Comparison of ENCODE assay signal across 9 cellular contexts in the genomic region with DNA sequence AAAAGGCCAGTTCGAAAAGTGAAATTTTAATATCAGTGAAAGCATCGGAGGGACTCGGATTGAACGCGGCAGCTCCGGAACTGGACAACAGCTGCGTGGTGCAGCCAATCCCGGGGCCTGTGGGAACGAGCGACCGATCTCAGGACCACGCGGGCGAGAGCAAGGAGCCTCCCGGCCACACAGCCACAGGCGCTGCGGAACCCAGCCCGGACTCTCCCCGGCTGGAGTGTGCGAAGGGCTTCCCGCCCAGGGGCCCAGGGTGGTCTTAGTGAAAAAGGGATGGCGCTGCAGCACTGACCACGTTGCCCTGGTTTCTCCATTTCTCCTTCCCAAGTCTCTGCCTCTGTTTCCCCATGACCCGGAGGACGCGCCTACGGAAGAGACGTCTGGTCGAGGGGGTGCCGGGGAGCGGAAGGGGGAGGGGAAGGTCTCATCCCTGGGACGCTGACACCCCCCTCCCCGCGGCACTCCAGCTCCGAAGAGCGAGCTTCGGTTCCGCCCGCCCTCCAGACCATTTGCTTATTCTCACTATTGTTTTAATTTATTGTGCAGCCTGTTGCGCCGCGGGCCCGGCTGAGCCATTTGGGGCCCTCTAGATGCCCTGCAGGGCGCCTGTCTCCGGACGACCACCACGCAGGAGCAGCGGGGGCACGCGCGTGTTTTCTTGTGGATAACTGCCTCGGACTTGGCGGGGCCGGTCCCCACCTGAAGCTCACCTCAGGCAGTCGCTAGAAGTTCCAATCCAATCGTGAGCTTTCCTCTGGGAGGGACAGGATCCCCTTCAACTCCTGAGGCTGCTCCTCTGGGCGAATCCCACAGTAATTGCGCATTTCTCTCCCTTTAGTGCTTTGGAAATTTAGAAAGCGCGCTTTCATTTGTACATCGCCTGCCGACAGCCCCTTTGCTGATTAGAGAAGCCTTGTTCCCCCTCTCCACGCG.
DNase-seq lines count a peak whose midpoint lies in the region; ATAC-seq, FAIRE-seq and TF ChIP-seq lines count a peak whose summit lies in the region.
"Had no signal": no experiment of that assay in that cellular context is flagged by ENCODE, and none has a peak within 500 bp of the region (broad histone marks: within the 10 kb centered on the region; RNA-seq: fewer than 3 reads in every experiment).

No MANE protein-coding gene starts in this region.

- H3K27me3 ChIP-seq in astrocyte (ENCODE audit: insufficient read depth, low read length): peaks cover 65% of the 10 kb centered on the region
- peaks cover 0 to 89% of the 10 kb centered on the region in 2 donors for H3K27me3 ChIP-seq in tibial nerve

- TF ChIP-seq POLR2A in tibial nerve (IDR thresholded peaks at IDR 0.05): no peak

- no peak for FAIRE-seq in astrocyte (lab: Jason Lieb, UNC)

- H4K20me1 ChIP-seq in astrocyte (ENCODE audit: insufficient read depth, low read length): no peaks in the 10 kb centered on the region

- no peak overlapping the region for H3K9ac ChIP-seq in astrocyte (ENCODE audit: low read length)

- no peak overlapping the region for H2AFZ ChIP-seq in astrocyte (ENCODE audit: low read depth, low read length)

- no peak overlapping the region for H3K27ac Mint-ChIP-seq in activated T-cell treated with anti-CD3 and anti-CD28 coated beads, Interleukin-2, amount 50 U/mL, for 72 hours
- H3K27ac Mint-ChIP-seq in astrocyte (ENCODE audit: unreplicated experiment) (no peak overlapping the region), mesothelial cell of epicardium (peak overlapping the region; percentile 30)

- 4 to 6% methylated on average over 55 to 63 of the region's 64 CpGs for WGBS in tibial nerve, 2 donors

- H3K27me3 Mint-ChIP-seq in activated T-cell treated with anti-CD3 and anti-CD28 coated beads, Interleukin-2, amount 50 U/mL, for 72 hours (ENCODE audit: low read depth): peaks cover 81% of the 10 kb centered on the region
- H3K27me3 Mint-ChIP-seq in astrocyte (ENCODE audit: low read depth, unreplicated experiment): peaks cover 71% of the 10 kb centered on the region
- H3K27me3 Mint-ChIP-seq in mesothelial cell of epicardium (ENCODE audit: low read depth): peaks cover 83% of the 10 kb centered on the region

- peaks cover 53% of the 10 kb centered on the region for H3K4me1 Mint-ChIP-seq in activated T-cell treated with anti-CD3 and anti-CD28 coated beads, Interleukin-2, amount 50 U/mL, for 72 hours (ENCODE audit: low read depth)
- H3K4me1 Mint-ChIP-seq in astrocyte (ENCODE audit: low read depth, unreplicated experiment) (peaks cover 5% of the 10 kb centered on the region), mesothelial cell of epicardium (peaks cover 42% of the 10 kb centered on the region)

- DNase-seq in activated T-cell treated with anti-CD3 and anti-CD28 coated beads, Interleukin-2, amount 50 U/mL, for 72 hours: no peak
- DNase-seq in activated T-cell treated with anti-CD3 and anti-CD28 coated beads for 4 hours: no peak
- no peak for DNase-seq in astrocyte (ENCODE audit: low read depth)
- peak in 1 of 2 experiments; percentile 51 for DNase-seq in mesothelial cell of epicardium (ENCODE audit: low spot score in 2 of 2, unreplicated experiment in 2 of 2)
- no peak for DNase-seq in tibial nerve (ENCODE audit: low spot score in 2 of 2)
- no peak for DNase-seq in RPMI8226
- DNase-seq: DND-41 had no signal

- TF ChIP-seq EP300 in tibial nerve (IDR thresholded peaks at IDR 0.05): peak in 1 of 2 donors; percentile 3

- H3K27ac ChIP-seq in astrocyte (ENCODE audit: low read depth, low read length) (no peak overlapping the region), tibial nerve (no peak overlapping the region)

- peak overlapping the region; percentile 26 for H3K4me2 ChIP-seq in astrocyte (ENCODE audit: low read length)

- peak overlapping the region; percentile 70 to 80 for H3K4me3 Mint-ChIP-seq in activated T-cell treated with anti-CD3 and anti-CD28 coated beads, Interleukin-2, amount 50 U/mL, for 72 hours
- peak overlapping the region; percentile 64 for H3K4me3 Mint-ChIP-seq in astrocyte (ENCODE audit: unreplicated experiment)
- peak overlapping the region; percentile 73 for H3K4me3 Mint-ChIP-seq in mesothelial cell of epicardium

- H3K79me2 ChIP-seq in astrocyte (ENCODE audit: insufficient read depth, low read length): no peaks in the 10 kb centered on the region

- H3K9me3 Mint-ChIP-seq in activated T-cell treated with anti-CD3 and anti-CD28 coated beads, Interleukin-2, amount 50 U/mL, for 72 hours: no peaks in the 10 kb centered on the region
- H3K9me3 Mint-ChIP-seq in astrocyte (ENCODE audit: unreplicated experiment) (no peaks in the 10 kb centered on the region), mesothelial cell of epicardium (no peaks in the 10 kb centered on the region)

- peaks cover 9% of the 10 kb centered on the region for H3K9me3 ChIP-seq in astrocyte (ENCODE audit: insufficient read depth, low read depth, low read length)
- H3K9me3 ChIP-seq in tibial nerve: no peaks in the 10 kb centered on the region

- H3K36me3 Mint-ChIP-seq in activated T-cell treated with anti-CD3 and anti-CD28 coated beads, Interleukin-2, amount 50 U/mL, for 72 hours (ENCODE audit: insufficient read depth in 2 of 2): peaks cover 1 to 2% of the 10 kb centered on the region in 2 donors
- H3K36me3 Mint-ChIP-seq in astrocyte (ENCODE audit: low read depth, unreplicated experiment) (no peaks in the 10 kb centered on the region), mesothelial cell of epicardium (no peaks in the 10 kb centered on the region)

- TF ChIP-seq CTCF in astrocyte (IDR thresholded peaks at IDR 0.05; ENCODE audit: insufficient read depth, low read depth, low read length) (no peak), mesothelial cell of epicardium (IDR thresholded peaks at IDR 0.05; ENCODE audit: unreplicated experiment) (no peak), tibial nerve (IDR thresholded peaks at IDR 0.05) (no peak)

- H3K4me3 ChIP-seq in astrocyte (ENCODE audit: insufficient read depth, low read depth, low read length) (no peak overlapping the region), tibial nerve (peak overlapping the region; percentile 15 to 53 (median 34))

- peaks cover 4% of the 10 kb centered on the region for H3K4me1 ChIP-seq in astrocyte (ENCODE audit: insufficient read depth, low read length)
- peaks cover 0 to 43% (median 21%) of the 10 kb centered on the region in 4 donors for H3K4me1 ChIP-seq in tibial nerve

- ATAC-seq in activated T-cell treated with anti-CD3 and anti-CD28 coated beads, Interleukin-2, amount 50 U/mL, for 72 hours (replicated peaks in 1 of 2): no peak
- no peak for ATAC-seq in HG03025 (IDR thresholded peaks at IDR 0.05; ENCODE audit: low FRiP score, unreplicated experiment)
- ATAC-seq in GM19395 (IDR thresholded peaks at IDR 0.05; ENCODE audit: unreplicated experiment): no peak

- H3K36me3 ChIP-seq in astrocyte (ENCODE audit: insufficient read depth, low read length): no peaks in the 10 kb centered on the region
- H3K36me3 ChIP-seq in tibial nerve: no peaks in the 10 kb centered on the region
